Comparison of ENCODE assay signal across 8 cellular contexts in genomic region chr6:85323435-85324040, GRCh38.
DNase-seq lines count a peak whose midpoint lies in the region; ATAC-seq and TF ChIP-seq lines count a peak whose summit lies in the region.

No MANE protein-coding gene starts in this region.

- H4K20me1 ChIP-seq in neural progenitor cell (ENCODE audit: low read depth), result no peaks in the 10 kb centered on the region

- no peak overlapping the region for H3K9ac ChIP-seq in neural progenitor cell

- H3K9me3 Mint-ChIP-seq in neural progenitor cell, result peaks cover 6% of the 10 kb centered on the region

- no peaks in the 10 kb centered on the region for H3K27me3 ChIP-seq in esophagus muscularis mucosa
- H3K27me3 ChIP-seq in neural progenitor cell, result no peaks in the 10 kb centered on the region
- no peaks in the 10 kb centered on the region for H3K27me3 ChIP-seq in suprapubic skin

- no peak overlapping the region for H3K4me2 ChIP-seq in neural progenitor cell

- peak; percentile 61 for DNase-seq in DMS153 (lab: John Stamatoyannopoulos, UW)
- DNase-seq in HT-29 (ENCODE audit: low spot score), result peak; percentile 93
- peak; percentile 29 for DNase-seq in NOMO-1 treated with dmso at 0.1 percent for 144 hours (lab: John Stamatoyannopoulos, UW; ENCODE audit: unreplicated experiment)
- peak; percentile 57 for DNase-seq in activated CD8-positive, alpha-beta memory T cell treated with anti-CD3 and anti-CD28 coated beads, Interleukin-2, amount 50 U/mL, for 24 hours (ENCODE audit: extremely low read depth)
- DNase-seq in esophagus muscularis mucosa (ENCODE audit: extremely low spot score), result no peak
- peak; percentile 89 for DNase-seq in neural progenitor cell (ENCODE audit: low spot score)
- peak; percentile 83 to 86 for DNase-seq in suprapubic skin (ENCODE audit: low spot score in 2 of 2)

- ATAC-seq in GM21390 (IDR thresholded peaks at IDR 0.05; ENCODE audit: unreplicated experiment), result peak; percentile 84

- TF ChIP-seq CTCF in esophagus muscularis mucosa (IDR thresholded peaks at IDR 0.05) (peak; percentile 64 to 76 (median 75)), neural progenitor cell (IDR thresholded peaks at IDR 0.05) (peak; percentile 98), suprapubic skin (IDR thresholded peaks at IDR 0.05) (peak; percentile 70 to 72)

- H3K27me3 Mint-ChIP-seq in neural progenitor cell (ENCODE audit: insufficient read depth, low read depth), result peaks cover 4% of the 10 kb centered on the region

- no peak overlapping the region for H3K27ac ChIP-seq in esophagus muscularis mucosa (replicated peaks in 1 of 4)
- no peak overlapping the region for H3K27ac ChIP-seq in neural progenitor cell
- H3K27ac ChIP-seq in suprapubic skin, result no peak overlapping the region

- H3K79me2 ChIP-seq in neural progenitor cell (ENCODE audit: low read depth), result no peaks in the 10 kb centered on the region

- H2AFZ ChIP-seq in neural progenitor cell (replicated peaks), result no peak overlapping the region

- H3K36me3 Mint-ChIP-seq in neural progenitor cell, result no peaks in the 10 kb centered on the region

- no peak for TF ChIP-seq POLR2A in esophagus muscularis mucosa (IDR thresholded peaks at IDR 0.05; ENCODE audit: low read depth)
- TF ChIP-seq POLR2A in suprapubic skin (IDR thresholded peaks at IDR 0.05), result no peak

- intact Hi-C loops in esophagus muscularis mucosa (cut with DNase I), result loop anchor here (5.0 kb wide), 1 partner anchor 896 kb away; no protein-coding TSS in a partner anchor

- no peak overlapping the region for H3K4me3 Mint-ChIP-seq in neural progenitor cell

- TF ChIP-seq EP300 in esophagus muscularis mucosa (IDR thresholded peaks at IDR 0.05), result no peak
- TF ChIP-seq EP300 in suprapubic skin (IDR thresholded peaks at IDR 0.05), result no peak

- H3K4me1 ChIP-seq in esophagus muscularis mucosa (no peaks in the 10 kb centered on the region), neural progenitor cell (no peaks in the 10 kb centered on the region), suprapubic skin (no peaks in the 10 kb centered on the region)

- H3K4me1 Mint-ChIP-seq in neural progenitor cell, result peaks cover 2% of the 10 kb centered on the region

- H3K4me3 ChIP-seq in esophagus muscularis mucosa (no peak overlapping the region), neural progenitor cell (no peak overlapping the region), suprapubic skin (no peak overlapping the region)

- H3K9me3 ChIP-seq in esophagus muscularis mucosa (peaks cover 0 to 1% (median 0%) of the 10 kb centered on the region in 4 donors), neural progenitor cell (ENCODE audit: low read depth) (no peaks in the 10 kb centered on the region), suprapubic skin (no peaks in the 10 kb centered on the region)

- WGBS in esophagus muscularis mucosa, result 38% methylated on average over 9 of the region's 9 CpGs
- WGBS in suprapubic skin, result 37% methylated on average over 9 of the region's 9 CpGs

- H3F3A ChIP-seq in neural progenitor cell (ENCODE audit: low read depth), result no peaks in the 10 kb centered on the region

- H3K36me3 ChIP-seq in esophagus muscularis mucosa, result no peaks in the 10 kb centered on the region
- no peaks in the 10 kb centered on the region for H3K36me3 ChIP-seq in neural progenitor cell
- H3K36me3 ChIP-seq in suprapubic skin, result no peaks in the 10 kb centered on the region

- no peak overlapping the region for H3K27ac Mint-ChIP-seq in neural progenitor cell
